8 cellular contexts compared by ENCODE assay signal in genomic region chr6:116387374-116387773, GRCh38. TPM values are rescaled to one million over a fixed set of nuclear protein-coding genes. Genes with fewer than 3 reads are reported as not detected.
DNase-seq lines count a peak whose midpoint lies in the region; ATAC-seq and TF ChIP-seq lines count a peak whose summit lies in the region.

No MANE protein-coding gene starts in this region.

- H3K36me3 Mint-ChIP-seq in HFFc6 (ENCODE audit: low read depth) = peaks cover 9% of the 10 kb centered on the region

- H3K4me3 Mint-ChIP-seq in HFFc6 = peak overlapping the region; percentile 72

- no peaks in the 10 kb centered on the region for H3K27me3 Mint-ChIP-seq in HFFc6 (ENCODE audit: insufficient read depth)

- peak; percentile 64 for ATAC-seq in GM18511 (IDR thresholded peaks at IDR 0.05; ENCODE audit: unreplicated experiment)

- H3K9me3 Mint-ChIP-seq in HFFc6 = no peaks in the 10 kb centered on the region

- TF ChIP-seq CTCF in HFFc6 (IDR thresholded peaks at IDR 0.05) = no peak

- H3K4me1 Mint-ChIP-seq in HFFc6 (ENCODE audit: low read depth) = peaks cover 83% of the 10 kb centered on the region

- peak overlapping the region; percentile 84 for H3K27ac Mint-ChIP-seq in HFFc6

- DNase-seq in HFFc6 = peak; percentile 63
- DNase-seq in NCI-H226 = peak; percentile 89
- peak; percentile 56 for DNase-seq in kidney glomerular epithelial cell (lab: John Stamatoyannopoulos, UW)
- DNase-seq in NCI-H1417 (lab: John Stamatoyannopoulos, UW) = no peak
- DNase-seq in activated CD4-positive, alpha-beta T cell treated with anti-CD3 and anti-CD28 coated beads, Interleukin-2, amount 50 U/mL, for 1 hour = no peak
- DNase-seq in activated naive CD4-positive, alpha-beta T cell treated with Interleukin-2 at 50 U/mL for 16 hours = no peak
- no peak for DNase-seq in activated gamma-delta T cell (lab: John Stamatoyannopoulos, UW)

RNA-seq across cellular contexts. Expression of gene DSE, which starts 16.6 kb away (rescaled TPM):
- total RNA-seq in HFFc6 (2021; fragmentation: NEBNext Ultra II Directional; extraction: Animal tissue kit (Norgen Biotek cat#: 25700)) = 100 to 1,000 TPM in 3 of 6 experiments, 10 to 100 TPM in 3; 86.7 to 110 (median 94.9) TPM

Comparison
In these comparisons a context has a peak if more than half of its experiments do, and no peak if none do; other contexts are left out.
1. DNase-seq: peak in HFFc6 (single experiment), NCI-H226 (single experiment) and kidney glomerular epithelial cell (single experiment); none in NCI-H1417 (0 of 3), activated CD4-positive, alpha-beta T cell treated with anti-CD3 and anti-CD28 coated beads, Interleukin-2, amount 50 U/mL, for 1 hour (single experiment), activated naive CD4-positive, alpha-beta T cell treated with Interleukin-2 at 50 U/mL for 16 hours (single experiment) and activated gamma-delta T cell (single experiment).